Comparison of ENCODE assay signal across 8 cellular contexts in the genomic region with DNA sequence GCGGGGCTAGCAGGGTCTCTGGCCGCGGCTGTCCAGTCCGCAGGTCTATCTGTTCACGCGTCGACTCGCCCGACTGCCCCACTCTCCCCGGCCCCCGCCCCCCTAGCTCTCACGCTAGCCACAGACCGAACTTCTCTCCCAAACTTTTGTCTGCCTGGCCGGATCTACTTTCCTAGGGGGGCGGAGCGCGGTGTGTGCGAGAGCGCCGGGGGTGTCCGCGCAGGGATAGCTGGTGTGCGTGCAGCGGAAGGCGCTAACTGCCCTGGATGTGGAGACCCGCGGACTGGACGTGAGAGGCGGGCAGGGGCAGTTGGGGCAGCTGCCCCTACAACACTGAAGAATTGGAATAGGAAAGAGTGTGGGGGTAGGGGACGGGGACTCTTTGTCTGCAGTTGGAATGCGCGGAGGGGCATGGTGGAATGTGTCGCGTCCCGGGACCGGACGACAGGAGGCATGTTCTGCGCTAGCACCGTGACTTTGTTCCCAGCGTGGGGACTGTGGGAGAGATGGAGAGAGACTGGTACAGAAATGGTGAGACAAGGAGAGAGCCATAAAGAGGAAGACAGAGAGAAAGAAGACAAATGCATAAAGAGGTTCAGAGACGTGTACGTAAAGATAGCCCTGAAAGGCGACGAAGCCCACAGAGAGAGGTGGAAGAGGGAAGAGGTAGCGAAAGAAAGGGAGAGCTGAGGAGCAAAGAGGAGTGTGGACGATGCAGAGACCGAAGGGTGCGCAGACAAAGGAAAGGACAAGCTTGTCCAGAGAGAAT. TPM values are rescaled to one million over a fixed set of nuclear protein-coding genes. Genes with fewer than 3 reads are reported as not detected.
DNase-seq lines count a peak whose midpoint lies in the region; ATAC-seq and TF ChIP-seq lines count a peak whose summit lies in the region.

A gene (minus strand): TSS at position 75 of the 769 bp plus-strand sequence. CDS start 285 bp downstream, outside the sequence.

- peaks cover 45% of the 10 kb centered on the region for H3K36me3 ChIP-seq in RWPE2 (ENCODE audit: low read depth)

- H3K27me3 Mint-ChIP-seq in neural crest cell (ENCODE audit: low read depth), result no peaks in the 10 kb centered on the region
- no peaks in the 10 kb centered on the region for H3K27me3 Mint-ChIP-seq in stimulated activated naive CD8-positive, alpha-beta T cell treated with anti-CD3 and anti-CD28 coated beads, Interleukin-15, amount 100 ng/mL, for 72 hours

- TF ChIP-seq CTCF in RWPE2 (IDR thresholded peaks at IDR 0.05; ENCODE audit: poor library complexity, severe bottlenecking) (no peak), foreskin keratinocyte (conservative IDR thresholded peaks at IDR 0.05) (no peak), neural crest cell (conservative IDR thresholded peaks at IDR 0.05) (no peak)

- H3K4me3 Mint-ChIP-seq in neural crest cell, result no peak within 1 kb of the TSS
- peak within 1 kb of the TSS in 1 of 2 donors; percentile 69 for H3K4me3 Mint-ChIP-seq in stimulated activated naive CD8-positive, alpha-beta T cell treated with anti-CD3 and anti-CD28 coated beads, Interleukin-15, amount 100 ng/mL, for 72 hours

- H3K36me3 Mint-ChIP-seq in neural crest cell (ENCODE audit: low read depth), result no peaks in the 10 kb centered on the region

- H3K4me1 Mint-ChIP-seq in neural crest cell, result peaks cover 26% of the 10 kb centered on the region
- peaks cover 6% of the 10 kb centered on the region for H3K4me1 Mint-ChIP-seq in stimulated activated naive CD8-positive, alpha-beta T cell treated with anti-CD3 and anti-CD28 coated beads, Interleukin-15, amount 100 ng/mL, for 72 hours

- H3K4me1 ChIP-seq in RWPE2 (ENCODE audit: insufficient read depth, poor library complexity, severe bottlenecking), result peaks cover 16% of the 10 kb centered on the region
- H3K4me1 ChIP-seq in foreskin keratinocyte, result peaks cover 10% of the 10 kb centered on the region

- H3K9me3 ChIP-seq in RWPE2 (ENCODE audit: severe bottlenecking), result no peaks in the 10 kb centered on the region

- H3K27me3 ChIP-seq in RWPE2 (ENCODE audit: insufficient read depth, poor library complexity, severe bottlenecking) (no peaks in the 10 kb centered on the region), foreskin keratinocyte (no peaks in the 10 kb centered on the region)

- H3K27ac ChIP-seq in RWPE2 (ENCODE audit: poor library complexity, severe bottlenecking) (peak within 1 kb of the TSS; percentile 100), foreskin keratinocyte (peak within 1 kb of the TSS; percentile 44)

- DNase-seq in ELF-1 (ENCODE audit: low read depth, low spot score) (peak; percentile 93), HT-29 (ENCODE audit: low spot score) (peak; percentile 70), RWPE2 (ENCODE audit: low spot score) (peak; percentile 98), activated gamma-delta T cell (lab: John Stamatoyannopoulos, UW) (peak; percentile 34), foreskin keratinocyte (peak; percentile 79 to 92), neural crest cell (ENCODE audit: low read depth, low spot score) (peak; percentile 82)
- peak; percentile 64 to 71 for DNase-seq in stimulated activated naive CD8-positive, alpha-beta T cell treated with anti-CD3 and anti-CD28 coated beads, Interleukin-15, amount 100 ng/mL, for 72 hours

- no peak within 1 kb of the TSS for H3K27ac Mint-ChIP-seq in neural crest cell (ENCODE audit: unreplicated experiment)
- H3K27ac Mint-ChIP-seq in stimulated activated naive CD8-positive, alpha-beta T cell treated with anti-CD3 and anti-CD28 coated beads, Interleukin-15, amount 100 ng/mL, for 72 hours, result no peak within 1 kb of the TSS

- no peaks in the 10 kb centered on the region for H3K9me3 Mint-ChIP-seq in neural crest cell
- no peaks in the 10 kb centered on the region for H3K9me3 Mint-ChIP-seq in stimulated activated naive CD8-positive, alpha-beta T cell treated with anti-CD3 and anti-CD28 coated beads, Interleukin-15, amount 100 ng/mL, for 72 hours

- H3K4me3 ChIP-seq in RWPE2 (ENCODE audit: severe bottlenecking), result peak within 1 kb of the TSS; percentile 91

- ATAC-seq in RWPE2 (ENCODE audit: low read depth) (peak; percentile 15), foreskin keratinocyte (peak; percentile 23), GM19035 (IDR thresholded peaks at IDR 0.05; ENCODE audit: unreplicated experiment) (no peak)
- ATAC-seq in stimulated activated naive CD8-positive, alpha-beta T cell treated with anti-CD3 and anti-CD28 coated beads, Interleukin-15, amount 100 ng/mL, for 72 hours, result peak; percentile 81

RNA-seq across cellular contexts. Expression of the gene that starts here (rescaled TPM):
- 52.0 and 53.6 TPM in 2 replicates for total RNA-seq in HT-29 (2014; rRNA removed; shearing (Covaris generic))
- total RNA-seq in foreskin keratinocyte, result 157 and 164 TPM in 2 replicates
- polyA plus RNA-seq in foreskin keratinocyte, result 93.6 and 105 TPM in 2 replicates
- total RNA-seq in neural crest cell, result 32.8 and 33.1 TPM in 2 replicates

Comparison
In these comparisons a context has a peak if more than half of its experiments do, and no peak if none do; other contexts are left out.
1. DNase-seq: peak in every context shown above with its lines; median percentile 98 in RWPE2; 93 in ELF-1; 86 in foreskin keratinocyte; 82 in neural crest cell; 70 in HT-29; 68 in stimulated activated naive CD8-positive, alpha-beta T cell treated with anti-CD3 and anti-CD28 coated beads, Interleukin-15, amount 100 ng/mL, for 72 hours; 34 in activated gamma-delta T cell.